Comparison of ENCODE assay signal across 12 cellular contexts in the genomic region with DNA sequence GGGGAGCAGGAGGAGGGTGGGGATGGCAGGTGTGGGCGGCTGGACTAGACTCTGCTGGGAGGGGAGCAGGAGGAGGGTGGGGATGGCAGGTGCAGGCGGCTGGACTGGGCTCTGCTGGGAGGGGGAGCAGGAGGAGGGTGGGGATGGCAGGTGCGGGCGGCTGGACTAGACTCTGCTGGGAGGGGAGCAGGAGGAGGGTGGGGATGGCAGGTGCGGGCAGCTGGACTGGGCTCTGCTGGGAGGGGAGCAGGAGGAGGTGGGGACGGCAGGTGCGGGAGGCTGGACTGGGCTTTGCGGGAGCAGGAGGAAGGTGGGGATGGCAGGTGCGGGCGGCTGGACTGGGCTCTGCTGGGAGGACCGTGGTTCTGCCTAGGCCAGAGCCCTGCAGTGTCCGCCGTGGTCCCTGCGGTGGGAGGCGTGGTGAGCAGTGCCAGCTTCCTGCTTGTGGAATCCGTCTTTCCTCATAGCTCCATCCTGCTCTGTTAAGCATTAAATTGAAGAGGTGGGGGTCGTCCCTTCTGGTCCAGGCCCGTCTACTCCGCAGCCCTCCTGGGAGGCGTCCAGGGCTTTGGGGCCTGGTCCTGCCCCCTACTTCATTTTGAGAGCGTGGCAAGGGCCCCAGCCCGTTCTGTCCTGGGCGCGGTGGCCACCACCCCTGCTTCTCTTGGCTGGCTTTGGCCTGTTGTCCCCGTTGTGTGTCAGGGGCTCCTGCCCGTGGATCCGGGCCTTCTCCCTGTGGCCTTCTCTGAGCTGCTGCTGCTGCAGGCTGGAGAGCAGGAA. TPM values are rescaled to one million over a fixed set of nuclear protein-coding genes. Genes with fewer than 3 reads are reported as not detected.
DNase-seq lines count a peak whose midpoint lies in the region; ATAC-seq, FAIRE-seq and TF ChIP-seq lines count a peak whose summit lies in the region.
"Had no signal": no experiment of that assay in that cellular context is flagged by ENCODE, and none has a peak within 500 bp of the region (broad histone marks: within the 10 kb centered on the region; RNA-seq: fewer than 3 reads in every experiment).

No MANE protein-coding gene starts in this region.

- H2BK15ac ChIP-seq in H1 (ENCODE audit: low read length) = no peak overlapping the region

- no peak overlapping the region for H3K27ac ChIP-seq in left ventricle myocardium inferior (replicated peaks)
- H3K27ac ChIP-seq in H1 (ENCODE audit: low read depth, low read length) = no peak overlapping the region
- peak overlapping the region; percentile 5 for H3K27ac ChIP-seq in suprapubic skin
- H3K27ac ChIP-seq: ovary had no signal

- peaks cover 14 to 69% of the 10 kb centered on the region in 2 experiments for H3K79me2 ChIP-seq in H1 (ENCODE audit: control insufficient read depth in 1 of 2, insufficient read depth in 2 of 2, low read length in 2 of 2)

- no peak overlapping the region for H3K23ac ChIP-seq in H1 (ENCODE audit: insufficient read length)

- TF ChIP-seq RAD21 in H1 (IDR thresholded peaks at IDR 0.05 in 1 of 2, conservative IDR thresholded peaks at IDR 0.05 in 1 of 2; ENCODE audit: low read depth in 2 of 2, low read length in 2 of 2) = no peak

- WGBS in H1 (ENCODE audit: extremely low coverage in 1 of 2, insufficient coverage in 1 of 2, insufficient read length in 1 of 2, insufficient replicate concordance in 2 of 2, low coverage in 1 of 2, low lambda C conversion rate in 2 of 2, missing lambda C conversion rate in 1 of 2), 2 experiments = 87% methylated on average over 16 of the region's 27 CpGs; no CpG with 5 or more reads in 1 of the 2 experiments
- 62% methylated on average over 16 of the region's 27 CpGs for WGBS in suprapubic skin
- 63 to 69% methylated on average over 25 to 26 of the region's 27 CpGs for WGBS in lower leg skin, 2 donors

- TF ChIP-seq POLR2A in H1 (IDR thresholded peaks at IDR 0.05; ENCODE audit: control extremely low read depth in 1 of 2, low read depth in 2 of 2, low read length in 2 of 2) = no peak
- TF ChIP-seq POLR2A in suprapubic skin (IDR thresholded peaks at IDR 0.05) = no peak
- no peak for TF ChIP-seq POLR2A in lower leg skin (IDR thresholded peaks at IDR 0.05)

- no peak overlapping the region for H3K56ac ChIP-seq in H1 (replicated peaks; ENCODE audit: insufficient read length, low read depth, low read length)

- no peaks in the 10 kb centered on the region for H3K9me3 ChIP-seq in left ventricle myocardium inferior (replicated peaks)
- peaks cover 0 to 5% of the 10 kb centered on the region in 2 experiments; a peak in 1 of 4 replicates for H3K9me3 ChIP-seq in H1 (ENCODE audit: insufficient read depth in 2 of 2, low read depth in 1 of 2, low read length in 1 of 2)
- H3K9me3 ChIP-seq in suprapubic skin = no peaks in the 10 kb centered on the region
- H3K9me3 ChIP-seq: ovary had no signal

- peak overlapping the region; percentile 35; the same call in 1 of the 2 replicates for H4K8ac ChIP-seq in H1 (ENCODE audit: extremely low read depth, insufficient read depth, low read length)

- intact Hi-C loops in Right ventricle myocardium inferior (cut with DNase I) (no loop called here), left ventricle myocardium inferior (cut with micrococcal nuclease) (no loop called here), lower leg skin (cut with DNase I; ENCODE audit: low total_unique reads) (no loop called here)

- H3K27me3 ChIP-seq in left ventricle myocardium inferior (ENCODE audit: low read depth) = no peaks in the 10 kb centered on the region
- H3K27me3 ChIP-seq in H1 (replicated peaks in 1 of 4; ENCODE audit: control insufficient read depth in 3 of 4, extremely low read depth in 1 of 4, insufficient read depth in 3 of 4, low read length in 3 of 4) = no peaks in the 10 kb centered on the region
- no peaks in the 10 kb centered on the region for H3K27me3 ChIP-seq in suprapubic skin
- H3K27me3 ChIP-seq: ovary had no signal

- no peak overlapping the region for H3K4me2 ChIP-seq in H1 (ENCODE audit: insufficient read depth in 1 of 2, low read depth in 2 of 2, low read length in 2 of 2)

- no peak overlapping the region for H3K4ac ChIP-seq in H1 (replicated peaks; ENCODE audit: insufficient read length, low read depth, low read length)

- no peak for FAIRE-seq in H1 (lab: Jason Lieb, UNC)

- H3K79me1 ChIP-seq in H1 (ENCODE audit: low read depth, low read length) = peaks cover 42% of the 10 kb centered on the region

- TF ChIP-seq EP300 in H1 (IDR thresholded peaks at IDR 0.05; ENCODE audit: borderline replicate concordance in 1 of 2, low read depth in 2 of 2, low read length in 2 of 2) = no peak
- no peak for TF ChIP-seq EP300 in suprapubic skin (IDR thresholded peaks at IDR 0.05)

- H3K4me3 ChIP-seq in left ventricle myocardium inferior (no peak overlapping the region), H1 (ENCODE audit: extremely low read depth in 1 of 4, insufficient read depth in 2 of 4, low read depth in 3 of 4, low read length in 4 of 4) (no peak overlapping the region), suprapubic skin (no peak overlapping the region), lower leg skin (ENCODE audit: low read depth, poor library complexity, severe bottlenecking) (no peak overlapping the region)
- H3K4me3 ChIP-seq: ovary had no signal

- no peak overlapping the region for H4K91ac ChIP-seq in H1 (replicated peaks; ENCODE audit: insufficient read length, low read length)

- no peak overlapping the region for H2AFZ ChIP-seq in H1 (ENCODE audit: low read length)

- H3K36me3 ChIP-seq in left ventricle myocardium inferior (peaks cover under 1% of the 10 kb centered on the region), H1 (ENCODE audit: control insufficient read depth in 2 of 4, insufficient read depth in 4 of 4, low read length in 3 of 4) (no peaks in the 10 kb centered on the region; a peak in 1 of 8 replicates), suprapubic skin (peaks cover 6% of the 10 kb centered on the region)
- H3K36me3 ChIP-seq: ovary had no signal

- no peak overlapping the region for H2BK20ac ChIP-seq in H1 (ENCODE audit: low read length)

- ATAC-seq in Right ventricle myocardium inferior (no peak), HG02759 (IDR thresholded peaks at IDR 0.05; ENCODE audit: unreplicated experiment) (no peak)

- no peak overlapping the region for H3K9ac ChIP-seq in H1 (replicated peaks in 1 of 4; ENCODE audit: extremely low read depth in 1 of 4, low read depth in 3 of 4, low read length in 3 of 4)

- H3K4me1 ChIP-seq in left ventricle myocardium inferior (peaks cover 54% of the 10 kb centered on the region), H1 (replicated peaks in 1 of 4; ENCODE audit: control insufficient read depth in 3 of 4, insufficient read depth in 4 of 4, low read length in 3 of 4) (peaks cover 0 to 34% (median 16%) of the 10 kb centered on the region in 4 experiments; a peak in 6 of 7 replicates), suprapubic skin (peaks cover 48% of the 10 kb centered on the region)

- H2AK5ac ChIP-seq in H1 (ENCODE audit: low read depth, low read length) = no peak overlapping the region

- H4K5ac ChIP-seq in H1 (ENCODE audit: insufficient read length, low read depth, low read length) = no peak overlapping the region

- H2BK5ac ChIP-seq in H1 (ENCODE audit: low read depth, low read length) = no peak overlapping the region; the same call in 1 of the 2 replicates

- H3K18ac ChIP-seq in H1 (ENCODE audit: extremely low read depth, low read length) = no peak overlapping the region

- H3K23me2 ChIP-seq in H1 (ENCODE audit: low read depth, low read length) = peaks cover 11% of the 10 kb centered on the region; the same call in 1 of the 2 replicates

- POLR2A ChIA-PET in H1 (lab: Charles Lee; ENCODE audit: partially characterized antibody) = interaction anchor here (0.6 to 2.0 kb wide), 8 partner anchors 14 to 100 kb away, joined by 3 to 5 read pairs (median 3); no protein-coding TSS in a partner anchor

- H2BK120ac ChIP-seq in H1 (replicated peaks; ENCODE audit: low read depth, low read length) = no peak overlapping the region

- H2BK12ac ChIP-seq in H1 (ENCODE audit: low read depth, low read length) = no peak overlapping the region

- peaks cover 7 to 33% of the 10 kb centered on the region in 2 experiments for H4K20me1 ChIP-seq in H1 (replicated peaks in 1 of 2; ENCODE audit: control insufficient read depth in 1 of 2, insufficient read depth in 2 of 2, low read length in 2 of 2)

- TF ChIP-seq CTCF in left ventricle myocardium inferior (IDR thresholded peaks at IDR 0.05; ENCODE audit: borderline replicate concordance) (no peak), H1 (IDR thresholded peaks at IDR 0.05; ENCODE audit: control extremely low read depth in 1 of 3, insufficient read depth in 1 of 3, low read depth in 1 of 3, low read length in 3 of 3) (no peak), suprapubic skin (IDR thresholded peaks at IDR 0.05) (no peak), lower leg skin (IDR thresholded peaks at IDR 0.05) (no peak)

- CTCF ChIA-PET in H1 (lab: Charles Lee; ENCODE audit: partially characterized antibody) = interaction anchor here (0.9 to 6.3 kb wide), 9 partner anchors 11 to 66 kb away, joined by 3 to 27 read pairs (median 4); no protein-coding TSS in a partner anchor

- DNase-seq in Right ventricle myocardium inferior (ENCODE audit: missing footprints) = peak; percentile 45
- no peak for DNase-seq in left ventricle myocardium inferior
- peak; percentile 94 for DNase-seq in NCI-H774 (lab: John Stamatoyannopoulos, UW)
- DNase-seq in H1 (ENCODE audit: low read depth in 1 of 2, low spot score in 2 of 2) = peak in 1 of 2 experiments; percentile 48
- DNase-seq in suprapubic skin (ENCODE audit: low spot score in 2 of 2) = no peak
- no peak for DNase-seq in lower leg skin (ENCODE audit: low spot score in 2 of 2)
- DNase-seq in SKM-1 treated with dmso at 0.1 percent for 144 hours (lab: John Stamatoyannopoulos, UW; ENCODE audit: unreplicated experiment) = no peak
- DNase-seq: hippocampal formation had no signal

- no peak overlapping the region for H3K14ac ChIP-seq in H1 (ENCODE audit: insufficient read length)

RNA-seq across cellular contexts. Expression of a gene that starts 4.7 kb away (rescaled TPM):
- total RNA-seq in Right ventricle myocardium inferior (24.9 TPM), left ventricle myocardium inferior (26.2 TPM), suprapubic skin (10 to 100 TPM; 46.8 to 97.6 (median 59.6) TPM), lower leg skin (10 to 100 TPM; 36.1 to 84.7 (median 51.0) TPM)
- total RNA-seq in H1 (2021; fragmentation: NEBNext Ultra II Directional; extraction: Animal tissue kit (Norgen Biotek cat#: 25700)) = 52.6 and 55.7 TPM in 2 replicates
- 34.8 and 83.1 TPM in 2 replicates for polyA plus RNA-seq in H1 (2011; rRNA removed)
- 61.8 TPM for polyA plus RNA-seq in H1 (2011; cell fraction: cytosol; rRNA removed)
- 378 TPM for polyA plus RNA-seq in H1 (2011; cell fraction: nucleus; rRNA removed)
- 36.1 to 78.9 TPM (median 69.1 TPM) in 4 replicates for polyA plus RNA-seq in H1 (2012, experiment 1 of 2)
- polyA plus RNA-seq in H1 (2012, experiment 2 of 2) = 44.7 TPM
- polyA plus RNA-seq in H1 (2013, experiment 1 of 2) = 40.7 TPM
- 37.4 TPM for polyA plus RNA-seq in H1 (2013, experiment 2 of 2)
- polyA minus RNA-seq in H1 (2011; rRNA and poly(A)+ RNA removed) = 16.2 and 16.8 TPM in 2 replicates
- polyA minus RNA-seq in H1 (2011; cell fraction: cytosol; rRNA and poly(A)+ RNA removed) = 33.4 TPM
- 47.4 TPM for polyA minus RNA-seq in H1 (2011; cell fraction: nucleus; rRNA and poly(A)+ RNA removed)

RNA-seq across cellular contexts. Expression of a gene that starts 4.8 kb away (rescaled TPM):
- total RNA-seq in Right ventricle myocardium inferior = 46.7 TPM
- total RNA-seq in left ventricle myocardium inferior = 41.1 TPM
- 228 and 238 TPM in 2 replicates for total RNA-seq in H1 (2021; fragmentation: NEBNext Ultra II Directional; extraction: Animal tissue kit (Norgen Biotek cat#: 25700))
- polyA plus RNA-seq in H1 (2011; rRNA removed) = 1,335 and 1,623 TPM in 2 replicates
- polyA plus RNA-seq in H1 (2011; cell fraction: cytosol; rRNA removed) = 1,271 TPM
- polyA plus RNA-seq in H1 (2011; cell fraction: nucleus; rRNA removed) = 377 TPM
- 395 to 466 TPM (median 428 TPM) in 4 replicates for polyA plus RNA-seq in H1 (2012, experiment 1 of 2)
- 735 TPM for polyA plus RNA-seq in H1 (2012, experiment 2 of 2)
- polyA plus RNA-seq in H1 (2013, experiment 1 of 2) = 408 TPM
- polyA plus RNA-seq in H1 (2013, experiment 2 of 2) = 417 TPM
- 20.1 and 23.2 TPM in 2 replicates for polyA minus RNA-seq in H1 (2011; rRNA and poly(A)+ RNA removed)
- 67.1 TPM for polyA minus RNA-seq in H1 (2011; cell fraction: cytosol; rRNA and poly(A)+ RNA removed)
- polyA minus RNA-seq in H1 (2011; cell fraction: nucleus; rRNA and poly(A)+ RNA removed) = 79.0 TPM
- 100 to 1,000 TPM in 1 of 4 donors, 10 to 100 TPM in 3; 71.2 to 106 (median 87.5) TPM for total RNA-seq in suprapubic skin
- 100 to 1,000 TPM in 2 of 4 donors, 10 to 100 TPM in 2; 57.2 to 140 (median 94.9) TPM for total RNA-seq in lower leg skin

RNA-seq across cellular contexts. Expression of a gene that starts 25.3 kb away (rescaled TPM):
- total RNA-seq in Right ventricle myocardium inferior (not detected), left ventricle myocardium inferior (not detected), suprapubic skin (not detected), lower leg skin (under 1 TPM in 1 of 4 donors, not detected in 3; 0.26 TPM)
- 0.13 TPM in 1 of 2 replicates, not detected in the other for total RNA-seq in H1 (2021; fragmentation: NEBNext Ultra II Directional; extraction: Animal tissue kit (Norgen Biotek cat#: 25700))
- 0.59 and 0.93 TPM in 2 replicates for polyA plus RNA-seq in H1 (2011; rRNA removed)
- 0.62 TPM for polyA plus RNA-seq in H1 (2011; cell fraction: cytosol; rRNA removed)
- 0.64 TPM for polyA plus RNA-seq in H1 (2011; cell fraction: nucleus; rRNA removed)
- polyA plus RNA-seq in H1 (2012, experiment 1 of 2) = 0.25 to 0.36 TPM (median 0.27 TPM) in 3 of 4 replicates, not detected in the other
- polyA plus RNA-seq in H1 (2012, experiment 2 of 2) = 0.16 TPM
- 0.26 TPM for polyA plus RNA-seq in H1 (2013, experiment 1 of 2)
- 0.35 TPM for polyA plus RNA-seq in H1 (2013, experiment 2 of 2)
- 0.13 TPM in 1 of 2 replicates, not detected in the other for polyA minus RNA-seq in H1 (2011; rRNA and poly(A)+ RNA removed)
- not detected for polyA minus RNA-seq in H1 (2011; cell fraction: cytosol; rRNA and poly(A)+ RNA removed)
- 0.60 TPM for polyA minus RNA-seq in H1 (2011; cell fraction: nucleus; rRNA and poly(A)+ RNA removed)
- total RNA-seq: activated CD4-positive, alpha-beta T cell treated with anti-CD3 and anti-CD28 coated beads for 36 hours; cardiac septum; ovary had no signal
- polyA plus RNA-seq: ovary had no signal

RNA-seq across cellular contexts. Expression of a gene that starts 26.8 kb away (rescaled TPM):
- total RNA-seq in Right ventricle myocardium inferior (not detected), left ventricle myocardium inferior (not detected), suprapubic skin (not detected), lower leg skin (not detected)
- 0.19 and 0.33 TPM in 2 replicates for total RNA-seq in H1 (2021; fragmentation: NEBNext Ultra II Directional; extraction: Animal tissue kit (Norgen Biotek cat#: 25700))
- polyA plus RNA-seq in H1 (2011; rRNA removed) = 0.15 and 0.33 TPM in 2 replicates
- 0.44 TPM for polyA plus RNA-seq in H1 (2011; cell fraction: cytosol; rRNA removed)
- 3.6 TPM for polyA plus RNA-seq in H1 (2011; cell fraction: nucleus; rRNA removed)
- polyA plus RNA-seq in H1 (2012, experiment 1 of 2) = 0.46 to 0.84 TPM (median 0.66 TPM) in 4 replicates
- polyA plus RNA-seq in H1 (2012, experiment 2 of 2) = 0.12 TPM
- 0.08 TPM for polyA plus RNA-seq in H1 (2013, experiment 1 of 2)
- polyA plus RNA-seq in H1 (2013, experiment 2 of 2) = 0.09 TPM
- polyA minus RNA-seq in H1 (2011; rRNA and poly(A)+ RNA removed) = 0.10 and 0.32 TPM in 2 replicates
- polyA minus RNA-seq in H1 (2011; cell fraction: cytosol; rRNA and poly(A)+ RNA removed) = 0.37 TPM
- polyA minus RNA-seq in H1 (2011; cell fraction: nucleus; rRNA and poly(A)+ RNA removed) = 1.1 TPM
- total RNA-seq: activated CD4-positive, alpha-beta T cell treated with anti-CD3 and anti-CD28 coated beads for 36 hours; cardiac septum had no signal

RNA-seq across cellular contexts. Expression of a gene that starts 51.2 kb away (rescaled TPM):
- total RNA-seq in Right ventricle myocardium inferior (0.68 TPM), left ventricle myocardium inferior (0.77 TPM), suprapubic skin (1 to 10 TPM in 1 of 4 donors, under 1 TPM in 1, not detected in 2; 0.55 to 1.4 TPM), lower leg skin (under 1 TPM; 0.30 to 0.97 (median 0.76) TPM)
- total RNA-seq in H1 (2021; fragmentation: NEBNext Ultra II Directional; extraction: Animal tissue kit (Norgen Biotek cat#: 25700)) = not detected in 2 replicates
- polyA plus RNA-seq in H1 (2011; rRNA removed) = not detected in 2 replicates
- not detected for polyA plus RNA-seq in H1 (2011; cell fraction: cytosol; rRNA removed)
- not detected for polyA plus RNA-seq in H1 (2011; cell fraction: nucleus; rRNA removed)
- 0.06 to 0.11 TPM in 2 of 4 replicates, not detected in the others for polyA plus RNA-seq in H1 (2012, experiment 1 of 2)
- not detected for polyA plus RNA-seq in H1 (2012, experiment 2 of 2)
- polyA plus RNA-seq in H1 (2013, experiment 1 of 2) = not detected
- not detected for polyA plus RNA-seq in H1 (2013, experiment 2 of 2)
- not detected in 2 replicates for polyA minus RNA-seq in H1 (2011; rRNA and poly(A)+ RNA removed)
- not detected for polyA minus RNA-seq in H1 (2011; cell fraction: cytosol; rRNA and poly(A)+ RNA removed)
- polyA minus RNA-seq in H1 (2011; cell fraction: nucleus; rRNA and poly(A)+ RNA removed) = not detected
- total RNA-seq: activated CD4-positive, alpha-beta T cell treated with anti-CD3 and anti-CD28 coated beads for 36 hours had no signal

Comparison
In these comparisons a context has a peak if more than half of its experiments do, and no peak if none do; other contexts are left out.
1. DNase-seq: peak in Right ventricle myocardium inferior (single experiment) and NCI-H774 (single experiment); none in left ventricle myocardium inferior (single experiment), suprapubic skin (0 of 2), lower leg skin (0 of 2) and SKM-1 treated with dmso at 0.1 percent for 144 hours (single experiment).